ENCODE assay signal across 10 cellular contexts in the genomic region with DNA sequence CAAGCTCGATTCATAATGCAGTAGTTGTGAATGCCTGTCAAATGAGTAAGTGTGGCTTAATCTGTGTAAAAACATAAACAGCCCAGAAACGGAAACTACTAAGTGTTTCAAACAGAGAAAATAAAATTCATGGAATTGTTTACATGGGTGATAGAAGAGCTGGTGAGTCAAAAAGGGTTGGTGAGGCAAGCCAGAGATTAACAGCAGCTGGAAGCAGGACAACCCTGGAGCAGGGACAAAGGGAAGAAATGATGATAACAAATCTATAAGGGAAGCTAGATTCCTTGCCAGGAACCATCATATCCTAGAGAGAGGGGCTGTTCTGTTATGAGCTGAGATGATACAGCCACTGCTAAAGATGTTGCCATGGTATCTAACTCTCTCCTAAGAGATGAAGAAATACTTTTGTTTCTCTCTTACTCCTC. TPM values are rescaled to one million over a fixed set of nuclear protein-coding genes. Genes with fewer than 3 reads are reported as not detected.
DNase-seq lines count a peak whose midpoint lies in the region; ATAC-seq and TF ChIP-seq lines count a peak whose summit lies in the region.
"Had no signal": no experiment of that assay in that cellular context is flagged by ENCODE, and none has a peak within 500 bp of the region (broad histone marks: within the 10 kb centered on the region; RNA-seq: fewer than 3 reads in every experiment).

No MANE protein-coding gene starts in this region.

- peaks cover 10% of the 10 kb centered on the region; the same call in 2 of the 3 replicates for H3K4me1 Mint-ChIP-seq in GM23338
- no peaks in the 10 kb centered on the region for H3K4me1 Mint-ChIP-seq in activated T-helper 1 cell treated with anti-CD3 and anti-CD28 coated beads, Interleukin-12 subunit alpha, Interleukin-12 subunit beta, Interleukin-2, Interleukin-4 antibody, amounts not matched to agents 30 ng/mL and 10 ng/mL and 1 ng/mL, durations not matched to agents 14 hours and 24 hours and 36 hours (ENCODE audit: low read depth)

- H3K4me2 ChIP-seq in GM23338: no peak overlapping the region; the same call in 1 of the 2 replicates
- H3K4me2 ChIP-seq in smooth muscle cell: peak overlapping the region; percentile 33

- H3K9me2 ChIP-seq in GM23338 (ENCODE audit: insufficient read depth): peaks cover 3% of the 10 kb centered on the region; the same call in 1 of the 2 replicates

- no peak overlapping the region for H3K9ac ChIP-seq in smooth muscle cell (ENCODE audit: low read depth)

- no peak overlapping the region; the same call in 1 of the 2 replicates for H3K27ac Mint-ChIP-seq in GM23338
- H3K27ac Mint-ChIP-seq in activated T-helper 1 cell treated with anti-CD3 and anti-CD28 coated beads, Interleukin-12 subunit alpha, Interleukin-12 subunit beta, Interleukin-2, Interleukin-4 antibody, amounts not matched to agents 30 ng/mL and 10 ng/mL and 1 ng/mL, durations not matched to agents 14 hours and 24 hours and 36 hours: no peak overlapping the region

- H3K4me1 ChIP-seq in GM23338 (ENCODE audit: insufficient read depth): peaks cover 17% of the 10 kb centered on the region; the same call in 1 of the 2 replicates
- H3K4me1 ChIP-seq in smooth muscle cell (ENCODE audit: low read depth): peaks cover 27% of the 10 kb centered on the region

- no peak overlapping the region for H3K4me3 ChIP-seq in GM23338
- no peak overlapping the region for H3K4me3 ChIP-seq in smooth muscle cell
- H3K4me3 ChIP-seq in lower leg skin (ENCODE audit: low read depth, poor library complexity, severe bottlenecking): no peak overlapping the region

- no peak for TF ChIP-seq POLR2A in lower leg skin (IDR thresholded peaks at IDR 0.05)

- H3F3A ChIP-seq in GM23338 (replicated peaks; ENCODE audit: low read depth) (no peaks in the 10 kb centered on the region), smooth muscle cell (ENCODE audit: low read depth) (peaks cover 4% of the 10 kb centered on the region)

- H3K27me3 ChIP-seq in GM23338 (ENCODE audit: insufficient read depth) (no peaks in the 10 kb centered on the region), smooth muscle cell (ENCODE audit: low read depth) (no peaks in the 10 kb centered on the region)

- H3K9me3 Mint-ChIP-seq in GM23338: no peaks in the 10 kb centered on the region
- no peaks in the 10 kb centered on the region for H3K9me3 Mint-ChIP-seq in activated T-helper 1 cell treated with anti-CD3 and anti-CD28 coated beads, Interleukin-12 subunit alpha, Interleukin-12 subunit beta, Interleukin-2, Interleukin-4 antibody, amounts not matched to agents 30 ng/mL and 10 ng/mL and 1 ng/mL, durations not matched to agents 14 hours and 24 hours and 36 hours

- WGBS in smooth muscle cell (ENCODE audit: low lambda C conversion rate): 16% methylated on average over 2 of the region's 2 CpGs
- WGBS in lower leg skin, 2 donors: 52 to 53% methylated on average over 2 of the region's 2 CpGs

- no peak overlapping the region for H3K4me3 Mint-ChIP-seq in GM23338
- no peak overlapping the region for H3K4me3 Mint-ChIP-seq in activated T-helper 1 cell treated with anti-CD3 and anti-CD28 coated beads, Interleukin-12 subunit alpha, Interleukin-12 subunit beta, Interleukin-2, Interleukin-4 antibody, amounts not matched to agents 30 ng/mL and 10 ng/mL and 1 ng/mL, durations not matched to agents 14 hours and 24 hours and 36 hours

- intact Hi-C loops in activated T-helper 1 cell treated with anti-CD3 and anti-CD28 coated beads, Interleukin-12 subunit alpha, Interleukin-12 subunit beta, Interleukin-2, Interleukin-4 antibody, amounts not matched to agents 30 ng/mL and 10 ng/mL and 1 ng/mL, durations not matched to agents 14 hours and 24 hours and 36 hours (cut with micrococcal nuclease): no loop called here
- intact Hi-C loops in lower leg skin (cut with DNase I; ENCODE audit: low total_unique reads): no loop called here

- no peaks in the 10 kb centered on the region for H4K20me1 ChIP-seq in GM23338 (replicated peaks; ENCODE audit: insufficient read depth)
- no peaks in the 10 kb centered on the region for H4K20me1 ChIP-seq in smooth muscle cell (ENCODE audit: low read depth)

- no peaks in the 10 kb centered on the region for H3K36me3 ChIP-seq in GM23338 (ENCODE audit: insufficient read depth)
- H3K36me3 ChIP-seq in smooth muscle cell (ENCODE audit: low read depth): no peaks in the 10 kb centered on the region

- DNase-seq in GM23338 (ENCODE audit: low spot score): no peak
- peak; percentile 78 for DNase-seq in amniotic stem cell (lab: John Stamatoyannopoulos, UW)
- peak; percentile 10 for DNase-seq in glomerular visceral epithelial cell (ENCODE audit: extremely low spot score)
- no peak for DNase-seq in smooth muscle cell (lab: John Stamatoyannopoulos, UW; ENCODE audit: unreplicated experiment)
- no peak for DNase-seq in activated T-helper 1 cell treated with anti-CD3 and anti-CD28 coated beads, Interleukin-12 subunit alpha, Interleukin-12 subunit beta, Interleukin-2, Interleukin-4 antibody, amounts not matched to agents 30 ng/mL and 10 ng/mL and 1 ng/mL, durations not matched to agents 14 hours and 24 hours and 36 hours (ENCODE audit: low spot score)
- DNase-seq in lower leg skin (ENCODE audit: low spot score in 2 of 2): no peak
- no peak for DNase-seq in activated naive CD4-positive, alpha-beta T cell (lab: John Stamatoyannopoulos, UW)
- DNase-seq: NCI-H1436 treated with DMSO at 0.1 percent for 48 hours, occipital lobe had no signal

- no peak for TF ChIP-seq CTCF in GM23338 (conservative IDR thresholded peaks at IDR 0.05; ENCODE audit: low read depth in 2 of 2)
- TF ChIP-seq CTCF in smooth muscle cell (IDR thresholded peaks at IDR 0.05; ENCODE audit: borderline replicate concordance, insufficient read depth, poor library complexity, severe bottlenecking): no peak
- TF ChIP-seq CTCF in lower leg skin (IDR thresholded peaks at IDR 0.05): no peak

- H3K27me3 Mint-ChIP-seq in GM23338 (ENCODE audit: insufficient read depth, low read depth, poor library complexity): peaks cover 1% of the 10 kb centered on the region
- H3K27me3 Mint-ChIP-seq in activated T-helper 1 cell treated with anti-CD3 and anti-CD28 coated beads, Interleukin-12 subunit alpha, Interleukin-12 subunit beta, Interleukin-2, Interleukin-4 antibody, amounts not matched to agents 30 ng/mL and 10 ng/mL and 1 ng/mL, durations not matched to agents 14 hours and 24 hours and 36 hours (ENCODE audit: insufficient read depth): no peaks in the 10 kb centered on the region

- no peaks in the 10 kb centered on the region for H3K9me3 ChIP-seq in smooth muscle cell (replicated peaks; ENCODE audit: low read depth)

- H3K79me2 ChIP-seq in GM23338 (replicated peaks; ENCODE audit: insufficient read depth) (no peaks in the 10 kb centered on the region), smooth muscle cell (ENCODE audit: low read depth) (no peaks in the 10 kb centered on the region)

- no peak overlapping the region for H3K27ac ChIP-seq in GM23338 (ENCODE audit: low read depth)
- peak overlapping the region; percentile 70 for H3K27ac ChIP-seq in smooth muscle cell (ENCODE audit: low read depth)

- ATAC-seq in GM23338 (no peak), HG03354 (IDR thresholded peaks at IDR 0.05; ENCODE audit: poor library complexity, severe bottlenecking, unreplicated experiment) (no peak)

- no peaks in the 10 kb centered on the region for H3K36me3 Mint-ChIP-seq in GM23338 (ENCODE audit: low read depth)
- no peaks in the 10 kb centered on the region for H3K36me3 Mint-ChIP-seq in activated T-helper 1 cell treated with anti-CD3 and anti-CD28 coated beads, Interleukin-12 subunit alpha, Interleukin-12 subunit beta, Interleukin-2, Interleukin-4 antibody, amounts not matched to agents 30 ng/mL and 10 ng/mL and 1 ng/mL, durations not matched to agents 14 hours and 24 hours and 36 hours (ENCODE audit: low read depth)

- peak overlapping the region; percentile 23; the same call in 1 of the 2 replicates for H2AFZ ChIP-seq in GM23338
- H2AFZ ChIP-seq in smooth muscle cell (ENCODE audit: low read depth): no peak overlapping the region

TF ChIP-seq in GM23338, 12 proteins besides CTCF, POLR2A, EP300 and RAD21 (continues in another document):
- TF ChIP-seq JUNB (IDR thresholded peaks at IDR 0.05; ENCODE audit: unreplicated experiment): no peak
- no peak for TF ChIP-seq POLR2AphosphoS5 (IDR thresholded peaks at IDR 0.05; ENCODE audit: low read depth)
- TF ChIP-seq EZH2phosphoT487 (IDR thresholded peaks at IDR 0.05; ENCODE audit: unreplicated experiment): no peak
- no peak for TF ChIP-seq ZNF331 (CRISPR knock-in tag; IDR thresholded peaks at IDR 0.05; ENCODE audit: low read depth)
- TF ChIP-seq, protein P1, sequence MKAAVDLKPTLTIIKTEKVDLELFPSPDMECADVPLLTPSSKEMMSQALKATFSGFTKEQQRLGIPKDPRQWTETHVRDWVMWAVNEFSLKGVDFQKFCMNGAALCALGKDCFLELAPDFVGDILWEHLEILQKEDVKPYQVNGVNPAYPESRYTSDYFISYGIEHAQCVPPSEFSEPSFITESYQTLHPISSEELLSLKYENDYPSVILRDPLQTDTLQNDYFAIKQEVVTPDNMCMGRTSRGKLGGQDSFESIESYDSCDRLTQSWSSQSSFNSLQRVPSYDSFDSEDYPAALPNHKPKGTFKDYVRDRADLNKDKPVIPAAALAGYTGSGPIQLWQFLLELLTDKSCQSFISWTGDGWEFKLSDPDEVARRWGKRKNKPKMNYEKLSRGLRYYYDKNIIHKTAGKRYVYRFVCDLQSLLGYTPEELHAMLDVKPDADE (IDR thresholded peaks at IDR 0.05): no peak
- TF ChIP-seq STAT1 (IDR thresholded peaks at IDR 0.05; ENCODE audit: unreplicated experiment): no peak
- TF ChIP-seq ZNF114 (CRISPR knock-in tag; IDR thresholded peaks at IDR 0.05): no peak
- no peak for TF ChIP-seq EZH2 (IDR thresholded peaks at IDR 0.05; ENCODE audit: low read depth, unreplicated experiment)

RNA-seq across cellular contexts. Expression of a gene that starts 18.0 kb away (rescaled TPM):
- total RNA-seq in GM23338 (2014; rRNA removed; shearing (Covaris generic)): 0.62 and 1.0 TPM in 2 replicates
- polyA plus RNA-seq in GM23338 (2016; fragmentation: Nextera tagmentation; extraction: Ambion mirVana): 0.64 and 1.7 TPM in 2 replicates
- total RNA-seq in smooth muscle cell: 6.7 and 8.3 TPM in 2 replicates
- polyA plus RNA-seq in smooth muscle cell: 13.2 and 19.4 TPM in 2 replicates
- total RNA-seq in activated T-helper 1 cell treated with anti-CD3 and anti-CD28 coated beads, Interleukin-12 subunit alpha, Interleukin-12 subunit beta, Interleukin-2, Interleukin-4 antibody, amounts not matched to agents 30 ng/mL and 10 ng/mL and 1 ng/mL, durations not matched to agents 14 hours and 24 hours and 36 hours: not detected in 2 replicates
- total RNA-seq in lower leg skin: 1 to 10 TPM in 3 of 4 donors, not detected in 1; 1.8 to 3.9 (median 2.8) TPM

Comparison
In these comparisons a context has a peak if more than half of its experiments do, and no peak if none do; other contexts are left out.
1. DNase-seq: peak in amniotic stem cell (single experiment) and glomerular visceral epithelial cell (single experiment); none in GM23338 (single experiment), smooth muscle cell (single experiment), activated T-helper 1 cell treated with anti-CD3 and anti-CD28 coated beads, Interleukin-12 subunit alpha, Interleukin-12 subunit beta, Interleukin-2, Interleukin-4 antibody, amounts not matched to agents 30 ng/mL and 10 ng/mL and 1 ng/mL, durations not matched to agents 14 hours and 24 hours and 36 hours (single experiment), lower leg skin (0 of 2) and activated naive CD4-positive, alpha-beta T cell (0 of 4).